In genomic region chr1:107529511-107530149, GRCh38 we compare ENCODE assay signal across 8 cellular contexts.
DNase-seq lines count a peak whose midpoint lies in the region; ATAC-seq and TF ChIP-seq lines count a peak whose summit lies in the region.

No MANE protein-coding gene starts in this region.

- DNase-seq in DMS79 (lab: John Stamatoyannopoulos, UW) (peak; percentile 29), GM19240 (ENCODE audit: insufficient read length, low spot score) (peak; percentile 24), NCI-H2171 (lab: John Stamatoyannopoulos, UW) (peak; percentile 57), right atrium auricular region (ENCODE audit: low spot score) (no peak), gastrocnemius medialis (no peak)
- DNase-seq in activated CD4-positive, alpha-beta memory T cell treated with anti-CD3 and anti-CD28 coated beads, Interleukin-2, amount 10 ng/mL, durations not matched to agents 7 days and 5 days: peak; percentile 17
- no peak for DNase-seq in effector CD4-positive, alpha-beta T cell

- H3K4me3 Mint-ChIP-seq in activated CD4-positive, alpha-beta memory T cell treated with anti-CD3 and anti-CD28 coated beads, Interleukin-2, amount 10 ng/mL, durations not matched to agents 7 days and 5 days: no peak overlapping the region

- intact Hi-C loops in gastrocnemius medialis (cut with DNase I; ENCODE audit: low total_unique reads): loop anchor here (5.0 kb wide), 1 partner anchor 252 kb away; no protein-coding TSS in a partner anchor

- ATAC-seq in HG03097 (IDR thresholded peaks at IDR 0.05; ENCODE audit: low FRiP score, unreplicated experiment) (peak; percentile 96), gastrocnemius medialis (peak in 1 of 2 donors; percentile 64)

- H3K36me3 Mint-ChIP-seq in activated CD4-positive, alpha-beta memory T cell treated with anti-CD3 and anti-CD28 coated beads, Interleukin-2, amount 10 ng/mL, durations not matched to agents 7 days and 5 days (ENCODE audit: low read depth): no peaks in the 10 kb centered on the region

- no peaks in the 10 kb centered on the region for H3K4me1 Mint-ChIP-seq in activated CD4-positive, alpha-beta memory T cell treated with anti-CD3 and anti-CD28 coated beads, Interleukin-2, amount 10 ng/mL, durations not matched to agents 7 days and 5 days

- H3K27ac ChIP-seq in right atrium auricular region (no peak overlapping the region), gastrocnemius medialis (no peak overlapping the region)

- H3K27me3 ChIP-seq in right atrium auricular region (no peaks in the 10 kb centered on the region), gastrocnemius medialis (no peaks in the 10 kb centered on the region)

- H3K4me3 ChIP-seq in right atrium auricular region (no peak overlapping the region), gastrocnemius medialis (no peak overlapping the region)

- CTCF ChIA-PET in activated CD4-positive, alpha-beta memory T cell treated with anti-CD3 and anti-CD28 coated beads, Interleukin-2, amount 10 ng/mL, durations not matched to agents 7 days and 5 days (lab: Charles Lee): interaction anchor here (1.2 to 2.2 kb wide), 3 partner anchors 11 to 98 kb away, joined by 4 to 8 read pairs (median 4); no protein-coding TSS in a partner anchor

- in situ Hi-C loops in gastrocnemius medialis (cut with MboI; ENCODE audit: low sequenced_read_pairs in 4 of 4): loop anchor here in 2 of 4 donors (25.0 kb wide), 1 partner anchor 242 kb away; no protein-coding TSS in a partner anchor

- H3K36me3 ChIP-seq in right atrium auricular region (no peaks in the 10 kb centered on the region), gastrocnemius medialis (no peaks in the 10 kb centered on the region)

- H3K27me3 Mint-ChIP-seq in activated CD4-positive, alpha-beta memory T cell treated with anti-CD3 and anti-CD28 coated beads, Interleukin-2, amount 10 ng/mL, durations not matched to agents 7 days and 5 days: no peaks in the 10 kb centered on the region

- no peaks in the 10 kb centered on the region for H3K9me3 Mint-ChIP-seq in activated CD4-positive, alpha-beta memory T cell treated with anti-CD3 and anti-CD28 coated beads, Interleukin-2, amount 10 ng/mL, durations not matched to agents 7 days and 5 days

- no peak overlapping the region for H3K27ac Mint-ChIP-seq in activated CD4-positive, alpha-beta memory T cell treated with anti-CD3 and anti-CD28 coated beads, Interleukin-2, amount 10 ng/mL, durations not matched to agents 7 days and 5 days

- POLR2A ChIA-PET in activated CD4-positive, alpha-beta memory T cell treated with anti-CD3 and anti-CD28 coated beads, Interleukin-2, amount 10 ng/mL, durations not matched to agents 7 days and 5 days (lab: Charles Lee): no interaction called here

- H3K9me3 ChIP-seq in right atrium auricular region: no peaks in the 10 kb centered on the region
- no peaks in the 10 kb centered on the region for H3K9me3 ChIP-seq in gastrocnemius medialis

- no peak for TF ChIP-seq POLR2A in gastrocnemius medialis (IDR thresholded peaks at IDR 0.05)

- peak; percentile 18 to 63 for TF ChIP-seq CTCF in right atrium auricular region (IDR thresholded peaks at IDR 0.05)
- peak; percentile 30 to 59 (median 52) for TF ChIP-seq CTCF in gastrocnemius medialis (IDR thresholded peaks at IDR 0.05 in 4 of 5, conservative IDR thresholded peaks at IDR 0.05 in 1 of 5)

- H3K4me1 ChIP-seq in right atrium auricular region (no peaks in the 10 kb centered on the region), gastrocnemius medialis (no peaks in the 10 kb centered on the region)

Comparison
In these comparisons a context has a peak if more than half of its experiments do, and no peak if none do; other contexts are left out.
1. DNase-seq: peak in DMS79 (single experiment), GM19240 (single experiment), NCI-H2171 (single experiment) and activated CD4-positive, alpha-beta memory T cell treated with anti-CD3 and anti-CD28 coated beads, Interleukin-2, amount 10 ng/mL, durations not matched to agents 7 days and 5 days (single experiment); none in right atrium auricular region (single experiment), gastrocnemius medialis (0 of 2) and effector CD4-positive, alpha-beta T cell (single experiment).